1 cellular context compared by ENCODE assay signal in the genomic region with DNA sequence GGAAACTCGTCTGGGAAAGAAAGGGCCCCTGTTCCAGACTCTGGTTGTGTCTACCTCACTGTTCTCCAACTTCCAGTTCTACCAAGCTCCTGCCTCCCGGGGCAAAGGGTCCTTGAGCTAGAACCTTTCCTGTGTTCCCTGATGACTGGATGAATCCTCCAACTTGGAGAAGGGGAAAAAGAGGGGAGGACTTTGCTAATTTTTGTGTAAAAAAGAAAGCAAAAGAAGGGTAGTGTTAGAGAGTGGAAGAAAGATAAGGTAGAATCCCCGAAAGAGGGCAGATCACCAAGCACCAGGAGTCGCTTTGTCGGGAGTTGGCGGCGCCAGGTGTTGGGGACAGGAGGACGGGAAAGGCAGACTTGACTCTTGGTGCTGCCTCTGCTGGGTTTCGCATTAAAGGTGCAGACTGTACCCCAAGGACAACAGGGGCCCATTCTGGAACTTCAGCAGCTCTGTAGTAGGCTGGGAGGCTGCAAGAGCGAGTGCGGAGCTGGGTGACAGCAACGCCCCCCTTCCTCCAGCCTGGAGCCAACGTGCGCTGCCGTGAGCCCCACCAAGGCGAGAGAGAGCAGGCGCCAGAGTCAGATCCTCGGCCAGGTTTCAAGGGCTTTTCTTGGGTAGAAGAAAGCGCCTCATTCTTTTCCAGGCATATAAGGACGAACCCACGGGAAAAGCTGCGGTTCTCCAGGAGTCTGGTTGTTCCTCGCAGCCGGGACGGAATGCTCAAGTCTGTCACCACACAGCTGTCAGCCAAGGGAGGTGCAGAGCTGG.
TF ChIP-seq lines count a peak whose summit lies in the region.

No MANE protein-coding gene starts in this region.

TF ChIP-seq in IMR-90, 13 proteins besides CTCF, POLR2A, EP300 and RAD21 (continued from another document):
- TF ChIP-seq CHD1 (IDR thresholded peaks at IDR 0.05; ENCODE audit: low read depth, low read length) (no peak), MAZ (IDR thresholded peaks at IDR 0.05; ENCODE audit: borderline replicate concordance, low read depth, low read length) (no peak), FOS (IDR thresholded peaks at IDR 0.05; ENCODE audit: low read depth, low read length) (no peak), MXI1 (IDR thresholded peaks at IDR 0.05; ENCODE audit: borderline replicate concordance, low read depth, low read length) (no peak)
- TF ChIP-seq, protein P1, sequence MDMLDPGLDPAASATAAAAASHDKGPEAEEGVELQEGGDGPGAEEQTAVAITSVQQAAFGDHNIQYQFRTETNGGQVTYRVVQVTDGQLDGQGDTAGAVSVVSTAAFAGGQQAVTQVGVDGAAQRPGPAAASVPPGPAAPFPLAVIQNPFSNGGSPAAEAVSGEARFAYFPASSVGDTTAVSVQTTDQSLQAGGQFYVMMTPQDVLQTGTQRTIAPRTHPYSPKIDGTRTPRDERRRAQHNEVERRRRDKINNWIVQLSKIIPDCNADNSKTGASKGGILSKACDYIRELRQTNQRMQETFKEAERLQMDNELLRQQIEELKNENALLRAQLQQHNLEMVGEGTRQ (IDR thresholded peaks at IDR 0.05; ENCODE audit: low read depth, low read length) = no peak
